Comparison of ENCODE assay signal across 8 cellular contexts in the genomic region with DNA sequence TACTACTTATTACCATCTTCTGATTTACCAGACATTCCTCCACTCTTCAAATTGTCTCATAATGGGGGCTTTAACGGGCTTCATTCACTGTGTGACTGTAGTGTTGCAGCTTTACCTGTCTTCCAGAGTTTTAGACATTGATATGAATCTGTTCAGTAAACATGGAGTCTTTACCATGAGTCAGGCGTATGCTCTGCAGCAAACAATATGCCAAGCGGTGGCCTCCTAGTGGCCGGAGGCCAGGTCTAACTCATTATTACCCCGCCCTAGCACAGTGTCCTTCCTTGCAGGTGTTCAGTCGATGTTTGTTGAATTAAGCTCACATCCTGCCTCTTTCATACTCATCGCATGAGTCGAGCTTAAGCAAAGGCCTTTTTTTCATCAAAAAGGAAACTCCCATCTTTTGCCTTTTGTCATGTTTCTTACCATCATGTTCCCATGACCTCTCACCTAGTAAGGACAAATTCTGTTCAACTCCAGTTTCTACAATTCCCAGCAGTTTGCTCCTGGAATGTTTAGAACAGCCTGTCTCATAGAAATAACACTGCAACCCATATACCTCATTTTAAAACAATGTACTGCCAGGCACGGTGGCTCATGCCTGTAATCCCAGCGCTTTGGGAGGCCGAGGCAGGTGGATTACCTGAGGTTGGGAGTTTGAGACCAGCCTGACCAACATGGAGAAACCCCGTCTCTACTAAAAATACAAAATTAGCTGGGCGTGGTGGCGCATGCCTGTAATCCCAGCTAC. TPM values are rescaled to one million over a fixed set of nuclear protein-coding genes. Genes with fewer than 3 reads are reported as not detected.
A peak's percentile ranks its signal among the peaks of the same experiment; 100 is the strongest.
DNase-seq lines count a peak whose midpoint lies in the region; ATAC-seq lines count a peak whose summit lies in the region.

No MANE protein-coding gene starts in this region.

- H3K27ac Mint-ChIP-seq in effector memory CD8-positive, alpha-beta T cell: no peak overlapping the region
- peak overlapping the region; percentile 74 to 82 for H3K27ac Mint-ChIP-seq in natural killer cell treated with Interleukin-12 subunit alpha and Interleukin-12 subunit beta and Interleukin-15 and Interleukin-18, amount 100 ng/mL, for 72 hours

- peaks cover 12 to 16% of the 10 kb centered on the region in 2 donors for H3K4me1 Mint-ChIP-seq in effector memory CD8-positive, alpha-beta T cell (ENCODE audit: low read depth in 2 of 2)
- H3K4me1 Mint-ChIP-seq in natural killer cell treated with Interleukin-12 subunit alpha and Interleukin-12 subunit beta and Interleukin-15 and Interleukin-18, amount 100 ng/mL, for 72 hours (ENCODE audit: low read depth in 2 of 2): peaks cover 34 to 39% of the 10 kb centered on the region in 2 donors

- peak; percentile 75 for ATAC-seq in GM18519 (IDR thresholded peaks at IDR 0.05; ENCODE audit: low FRiP score, unreplicated experiment)
- peak; percentile 76 for ATAC-seq in effector memory CD8-positive, alpha-beta T cell (replicated peaks)
- peak in 1 of 2 donors; percentile 55 for ATAC-seq in natural killer cell treated with Interleukin-12 subunit alpha and Interleukin-12 subunit beta and Interleukin-15 and Interleukin-18, amount 100 ng/mL, for 72 hours

- peaks cover 6% of the 10 kb centered on the region for H3K36me3 Mint-ChIP-seq in effector memory CD8-positive, alpha-beta T cell (ENCODE audit: insufficient read depth)
- peaks cover 5% of the 10 kb centered on the region for H3K36me3 Mint-ChIP-seq in natural killer cell treated with Interleukin-12 subunit alpha and Interleukin-12 subunit beta and Interleukin-15 and Interleukin-18, amount 100 ng/mL, for 72 hours

- DNase-seq in M059J (ENCODE audit: low read depth): peak; percentile 95
- DNase-seq in activated CD4-positive, CD25-positive, alpha-beta regulatory T cell treated with anti-CD3 and anti-CD28 coated beads, Interleukin-2, amount 50 U/mL, for 72 hours: peak; percentile 67
- peak in 1 of 3 experiments; percentile 22 for DNase-seq in effector memory CD8-positive, alpha-beta T cell
- no peak for DNase-seq in natural killer cell treated with Interleukin-12 subunit alpha and Interleukin-12 subunit beta and Interleukin-15 and Interleukin-18, amount 100 ng/mL, for 72 hours (ENCODE audit: low spot score)
- no peak for DNase-seq in DMS114 treated with DMSO at 0.1 percent for 48 hours (lab: John Stamatoyannopoulos, UW; ENCODE audit: unreplicated experiment)
- DNase-seq in NCI-H446 treated with DMSO at 0.1 percent for 48 hours (lab: John Stamatoyannopoulos, UW): no peak
- DNase-seq in SKM-1 treated with dmso at 0.1 percent for 144 hours (lab: John Stamatoyannopoulos, UW; ENCODE audit: unreplicated experiment): no peak

- H3K4me3 Mint-ChIP-seq in effector memory CD8-positive, alpha-beta T cell: no peak overlapping the region
- H3K4me3 Mint-ChIP-seq in natural killer cell treated with Interleukin-12 subunit alpha and Interleukin-12 subunit beta and Interleukin-15 and Interleukin-18, amount 100 ng/mL, for 72 hours: peak overlapping the region; percentile 37

- H3K9me3 Mint-ChIP-seq in effector memory CD8-positive, alpha-beta T cell: no peaks in the 10 kb centered on the region
- H3K9me3 Mint-ChIP-seq in natural killer cell treated with Interleukin-12 subunit alpha and Interleukin-12 subunit beta and Interleukin-15 and Interleukin-18, amount 100 ng/mL, for 72 hours: no peaks in the 10 kb centered on the region

- H3K27me3 Mint-ChIP-seq in effector memory CD8-positive, alpha-beta T cell: no peaks in the 10 kb centered on the region
- H3K27me3 Mint-ChIP-seq in natural killer cell treated with Interleukin-12 subunit alpha and Interleukin-12 subunit beta and Interleukin-15 and Interleukin-18, amount 100 ng/mL, for 72 hours: no peaks in the 10 kb centered on the region

RNA-seq across cellular contexts. Expression of a gene that starts 39.4 kb away (rescaled TPM):
- total RNA-seq in M059J (2014; rRNA removed; shearing (Covaris generic)): 9.2 and 11.4 TPM in 2 replicates
- total RNA-seq in natural killer cell treated with Interleukin-12 subunit alpha and Interleukin-12 subunit beta and Interleukin-15 and Interleukin-18, amount 100 ng/mL, for 72 hours: 10 to 100 TPM; 10.6 to 15.1 TPM

RNA-seq across cellular contexts. Expression of a gene that starts 39.6 kb away (rescaled TPM):
- total RNA-seq in M059J (2014; rRNA removed; shearing (Covaris generic)): 15.7 and 25.0 TPM in 2 replicates
- 10 to 100 TPM; 50.8 to 95.1 TPM for total RNA-seq in natural killer cell treated with Interleukin-12 subunit alpha and Interleukin-12 subunit beta and Interleukin-15 and Interleukin-18, amount 100 ng/mL, for 72 hours

Comparison
In these comparisons a context has a peak if more than half of its experiments do, and no peak if none do; other contexts are left out.
1. DNase-seq: peak in M059J (single experiment) and activated CD4-positive, CD25-positive, alpha-beta regulatory T cell treated with anti-CD3 and anti-CD28 coated beads, Interleukin-2, amount 50 U/mL, for 72 hours (single experiment); none in natural killer cell treated with Interleukin-12 subunit alpha and Interleukin-12 subunit beta and Interleukin-15 and Interleukin-18, amount 100 ng/mL, for 72 hours (single experiment), DMS114 treated with DMSO at 0.1 percent for 48 hours (single experiment), NCI-H446 treated with DMSO at 0.1 percent for 48 hours (single experiment) and SKM-1 treated with dmso at 0.1 percent for 144 hours (single experiment).
2. H3K27ac Mint-ChIP-seq: peak in natural killer cell treated with Interleukin-12 subunit alpha and Interleukin-12 subunit beta and Interleukin-15 and Interleukin-18, amount 100 ng/mL, for 72 hours (2 of 2); none in effector memory CD8-positive, alpha-beta T cell (0 of 2).